Comparison of ENCODE assay signal across 1 cellular context in genomic region chr10:22618081-22618785, GRCh38.
TF ChIP-seq lines count a peak whose summit lies in the region.

No MANE protein-coding gene starts in this region.

TF ChIP-seq in GM23338, 12 proteins besides CTCF, POLR2A, EP300 and RAD21 (continued from another document):
- TF ChIP-seq, protein P1, sequence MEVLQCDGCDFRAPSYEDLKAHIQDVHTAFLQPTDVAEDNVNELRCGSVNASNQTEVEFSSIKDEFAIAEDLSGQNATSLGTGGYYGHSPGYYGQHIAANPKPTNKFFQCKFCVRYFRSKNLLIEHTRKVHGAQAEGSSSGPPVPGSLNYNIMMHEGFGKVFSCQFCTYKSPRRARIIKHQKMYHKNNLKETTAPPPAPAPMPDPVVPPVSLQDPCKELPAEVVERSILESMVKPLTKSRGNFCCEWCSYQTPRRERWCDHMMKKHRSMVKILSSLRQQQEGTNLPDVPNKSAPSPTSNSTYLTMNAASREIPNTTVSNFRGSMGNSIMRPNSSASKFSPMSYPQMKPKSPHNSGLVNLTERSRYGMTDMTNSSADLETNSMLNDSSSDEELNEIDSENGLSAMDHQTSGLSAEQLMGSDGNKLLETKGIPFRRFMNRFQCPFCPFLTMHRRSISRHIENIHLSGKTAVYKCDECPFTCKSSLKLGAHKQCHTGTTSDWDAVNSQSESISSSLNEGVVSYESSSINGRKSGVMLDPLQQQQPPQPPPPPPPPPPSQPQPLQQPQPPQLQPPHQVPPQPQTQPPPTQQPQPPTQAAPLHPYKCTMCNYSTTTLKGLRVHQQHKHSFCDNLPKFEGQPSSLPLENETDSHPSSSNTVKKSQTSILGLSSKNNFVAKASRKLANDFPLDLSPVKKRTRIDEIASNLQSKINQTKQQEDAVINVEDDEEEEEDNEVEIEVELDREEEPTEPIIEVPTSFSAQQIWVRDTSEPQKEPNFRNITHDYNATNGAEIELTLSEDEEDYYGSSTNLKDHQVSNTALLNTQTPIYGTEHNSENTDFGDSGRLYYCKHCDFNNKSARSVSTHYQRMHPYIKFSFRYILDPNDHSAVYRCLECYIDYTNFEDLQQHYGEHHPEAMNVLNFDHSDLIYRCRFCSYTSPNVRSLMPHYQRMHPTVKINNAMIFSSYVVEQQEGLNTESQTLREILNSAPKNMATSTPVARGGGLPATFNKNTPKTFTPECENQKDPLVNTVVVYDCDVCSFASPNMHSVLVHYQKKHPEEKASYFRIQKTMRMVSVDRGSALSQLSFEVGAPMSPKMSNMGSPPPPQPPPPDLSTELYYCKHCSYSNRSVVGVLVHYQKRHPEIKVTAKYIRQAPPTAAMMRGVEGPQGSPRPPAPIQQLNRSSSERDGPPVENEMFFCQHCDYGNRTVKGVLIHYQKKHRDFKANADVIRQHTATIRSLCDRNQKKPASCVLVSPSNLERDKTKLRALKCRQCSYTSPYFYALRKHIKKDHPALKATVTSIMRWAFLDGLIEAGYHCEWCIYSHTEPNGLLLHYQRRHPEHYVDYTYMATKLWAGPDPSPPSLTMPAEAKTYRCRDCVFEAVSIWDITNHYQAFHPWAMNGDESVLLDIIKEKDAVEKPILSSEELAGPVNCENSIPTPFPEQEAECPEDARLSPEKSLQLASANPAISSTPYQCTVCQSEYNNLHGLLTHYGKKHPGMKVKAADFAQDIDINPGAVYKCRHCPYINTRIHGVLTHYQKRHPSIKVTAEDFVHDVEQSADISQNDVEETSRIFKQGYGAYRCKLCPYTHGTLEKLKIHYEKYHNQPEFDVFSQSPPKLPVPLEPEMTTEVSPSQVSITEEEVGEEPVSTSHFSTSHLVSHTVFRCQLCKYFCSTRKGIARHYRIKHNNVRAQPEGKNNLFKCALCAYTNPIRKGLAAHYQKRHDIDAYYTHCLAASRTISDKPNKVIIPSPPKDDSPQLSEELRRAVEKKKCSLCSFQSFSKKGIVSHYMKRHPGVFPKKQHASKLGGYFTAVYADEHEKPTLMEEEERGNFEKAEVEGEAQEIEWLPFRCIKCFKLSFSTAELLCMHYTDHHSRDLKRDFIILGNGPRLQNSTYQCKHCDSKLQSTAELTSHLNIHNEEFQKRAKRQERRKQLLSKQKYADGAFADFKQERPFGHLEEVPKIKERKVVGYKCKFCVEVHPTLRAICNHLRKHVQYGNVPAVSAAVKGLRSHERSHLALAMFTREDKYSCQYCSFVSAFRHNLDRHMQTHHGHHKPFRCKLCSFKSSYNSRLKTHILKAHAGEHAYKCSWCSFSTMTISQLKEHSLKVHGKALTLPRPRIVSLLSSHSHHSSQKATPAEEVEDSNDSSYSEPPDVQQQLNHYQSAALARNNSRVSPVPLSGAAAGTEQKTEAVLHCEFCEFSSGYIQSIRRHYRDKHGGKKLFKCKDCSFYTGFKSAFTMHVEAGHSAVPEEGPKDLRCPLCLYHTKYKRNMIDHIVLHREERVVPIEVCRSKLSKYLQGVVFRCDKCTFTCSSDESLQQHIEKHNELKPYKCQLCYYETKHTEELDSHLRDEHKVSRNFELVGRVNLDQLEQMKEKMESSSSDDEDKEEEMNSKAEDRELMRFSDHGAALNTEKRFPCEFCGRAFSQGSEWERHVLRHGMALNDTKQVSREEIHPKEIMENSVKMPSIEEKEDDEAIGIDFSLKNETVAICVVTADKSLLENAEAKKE (CRISPR knock-in tag; IDR thresholded peaks at IDR 0.05), result no peak
- TF ChIP-seq EZH2 (IDR thresholded peaks at IDR 0.05; ENCODE audit: low read depth, unreplicated experiment) (no peak), NANOG (IDR thresholded peaks at IDR 0.05; ENCODE audit: borderline replicate concordance) (no peak), CREB1 (CRISPR knock-in tag; IDR thresholded peaks at IDR 0.05; ENCODE audit: low read depth) (no peak), STAT1 (IDR thresholded peaks at IDR 0.05; ENCODE audit: unreplicated experiment) (no peak), POLR2AphosphoS5 (IDR thresholded peaks at IDR 0.05; ENCODE audit: low read depth) (no peak), ZNF114 (CRISPR knock-in tag; IDR thresholded peaks at IDR 0.05) (no peak), ETS1 (IDR thresholded peaks at IDR 0.05) (no peak), ZNF331 (CRISPR knock-in tag; IDR thresholded peaks at IDR 0.05; ENCODE audit: low read depth) (no peak)
